23 cellular contexts compared by ENCODE assay signal in genomic region chr7:121323515-121323914, GRCh38. TPM values are rescaled to one million over a fixed set of nuclear protein-coding genes. Genes with fewer than 3 reads are reported as not detected.
DNase-seq lines count a peak whose midpoint lies in the region; ATAC-seq lines count a peak whose summit lies in the region.
"Had no signal": no experiment of that assay in that cellular context is flagged by ENCODE, and none has a peak within 500 bp of the region (broad histone marks: within the 10 kb centered on the region; RNA-seq: fewer than 3 reads in every experiment).

No MANE protein-coding gene starts in this region.

- H3K27me3 Mint-ChIP-seq in stimulated activated naive B cell treated with anti-CD40 and anti-IgM and Interleukin-4, amounts not matched to agents 10 μg/mL and 1 μg/mL and 100 μg/mL, for 72 hours = no peaks in the 10 kb centered on the region

- H3K4me3 Mint-ChIP-seq in stimulated activated naive B cell treated with anti-CD40 and anti-IgM and Interleukin-4, amounts not matched to agents 10 μg/mL and 1 μg/mL and 100 μg/mL, for 72 hours = no peak overlapping the region
- H3K4me3 Mint-ChIP-seq: CD8-positive, alpha-beta memory T cell had no signal

- peaks cover 12 to 21% of the 10 kb centered on the region in 2 donors for H3K36me3 Mint-ChIP-seq in stimulated activated naive B cell treated with anti-CD40 and anti-IgM and Interleukin-4, amounts not matched to agents 10 μg/mL and 1 μg/mL and 100 μg/mL, for 72 hours
- H3K36me3 Mint-ChIP-seq: CD8-positive, alpha-beta memory T cell had no signal

- H3K27ac Mint-ChIP-seq in stimulated activated naive B cell treated with anti-CD40 and anti-IgM and Interleukin-4, amounts not matched to agents 10 μg/mL and 1 μg/mL and 100 μg/mL, for 72 hours = peak overlapping the region; percentile 5
- H3K27ac Mint-ChIP-seq: CD8-positive, alpha-beta memory T cell had no signal

- ATAC-seq in stimulated activated naive B cell treated with anti-CD40 and anti-IgM and Interleukin-4, amounts not matched to agents 10 μg/mL and 1 μg/mL and 100 μg/mL, for 72 hours (replicated peaks) = no peak
- ATAC-seq in GM21619 (IDR thresholded peaks at IDR 0.05; ENCODE audit: unreplicated experiment) (no peak), GM18867 (IDR thresholded peaks at IDR 0.05; ENCODE audit: unreplicated experiment) (no peak)

- H3K4me1 Mint-ChIP-seq in stimulated activated naive B cell treated with anti-CD40 and anti-IgM and Interleukin-4, amounts not matched to agents 10 μg/mL and 1 μg/mL and 100 μg/mL, for 72 hours = peaks cover 20 to 28% of the 10 kb centered on the region in 2 donors

- H3K9me3 Mint-ChIP-seq in stimulated activated naive B cell treated with anti-CD40 and anti-IgM and Interleukin-4, amounts not matched to agents 10 μg/mL and 1 μg/mL and 100 μg/mL, for 72 hours = no peaks in the 10 kb centered on the region
- H3K9me3 Mint-ChIP-seq: CD8-positive, alpha-beta memory T cell had no signal

- DNase-seq in AG08396 (ENCODE audit: low spot score) = peak; percentile 31
- DNase-seq in M059J (ENCODE audit: low read depth) = peak; percentile 40
- DNase-seq in islet precursor cell = peak; percentile 66
- DNase-seq in stimulated activated naive B cell treated with anti-CD40 and anti-IgM and Interleukin-4, amounts not matched to agents 10 μg/mL and 1 μg/mL and 100 μg/mL, for 72 hours = no peak
- no peak for DNase-seq in stimulated activated CD4-positive, alpha-beta T cell treated with anti-CD3 and anti-CD28 coated beads, Interleukin-15, amount 100 ng/mL, for 24 hours
- DNase-seq: 8988T; C1 segment of cervical spinal cord; CD8-positive, alpha-beta memory T cell; DMS 273 treated with DMSO at 0.1 percent for 48 hours; DMS79; GF-D8; H7; NCI-H1092 treated with DMSO at 0.1 percent for 48 hours; NCI-H146; NCI-H2029; NCI-H446; NCI-H524 treated with DMSO at 0.1 percent for 48 hours; NCI-H82; Peyer's patch; SHP77 treated with DMSO at 0.1 percent for 48 hours had no signal

RNA-seq across cellular contexts. Expression of gene WNT16, which starts 5.3 kb away (rescaled TPM):
- 0.17 TPM in 1 of 2 replicates, not detected in the other for total RNA-seq in M059J (2014; rRNA removed; shearing (Covaris generic))
- total RNA-seq: H7, HT-29, Peyer's patch had no signal

Comparison
In these comparisons a context has a peak if more than half of its experiments do, and no peak if none do; other contexts are left out.
1. DNase-seq: peak in AG08396 (single experiment), M059J (single experiment) and islet precursor cell (single experiment); none in stimulated activated naive B cell treated with anti-CD40 and anti-IgM and Interleukin-4, amounts not matched to agents 10 μg/mL and 1 μg/mL and 100 μg/mL, for 72 hours (single experiment) and stimulated activated CD4-positive, alpha-beta T cell treated with anti-CD3 and anti-CD28 coated beads, Interleukin-15, amount 100 ng/mL, for 24 hours (single experiment).